ENCODE assay signal across 1 cellular context in genomic region chr13:40770934-40771618, GRCh38.
TF ChIP-seq lines count a peak whose summit lies in the region.

Gene MRPS31, minus strand, starts transcription at chr13:40771190. Its CDS starts 54 bp downstream, at chr13:40771136.

TF ChIP-seq in HEK293, 187 proteins besides CTCF, POLR2A, EP300 and RAD21 (continued from another document and continues in another):
- TF ChIP-seq ZNF488 (tag by site-specific recombination; IDR thresholded peaks at IDR 0.05) (peak; percentile 33; the same call in 1 of the 2 replicates), ZNF518A (tag by site-specific recombination; conservative IDR thresholded peaks at IDR 0.05; ENCODE audit: low read depth) (peak; percentile 81), ZNF426 (tag by site-specific recombination; IDR thresholded peaks at IDR 0.05) (no peak), ZNF660 (tag by site-specific recombination; IDR thresholded peaks at IDR 0.05) (peak; percentile 99), ZNF169 (tag by site-specific recombination; IDR thresholded peaks at IDR 0.05) (no peak), ZNF202 (tag by site-specific recombination; IDR thresholded peaks at IDR 0.05; ENCODE audit: borderline replicate concordance) (no peak), GLIS2 (tag by site-specific recombination; IDR thresholded peaks at IDR 0.05) (peak; percentile 64), SCRT2 (tag by site-specific recombination; IDR thresholded peaks at IDR 0.05) (peak; percentile 74), ZNF558 (tag by site-specific recombination; IDR thresholded peaks at IDR 0.05) (peak; percentile 74), ZBTB20 (tag by site-specific recombination; IDR thresholded peaks at IDR 0.05) (peak; percentile 30; the same call in 1 of the 2 replicates), RBAK (tag by site-specific recombination; IDR thresholded peaks at IDR 0.05) (no peak), ZNF664 (tag by site-specific recombination; IDR thresholded peaks at IDR 0.05) (peak; percentile 75), KLF1 (tag by site-specific recombination; IDR thresholded peaks at IDR 0.05) (peak; percentile 87), ZNF280C (tag by site-specific recombination; IDR thresholded peaks at IDR 0.05) (no peak), IKZF3 (tag by site-specific recombination; IDR thresholded peaks at IDR 0.05) (peak; percentile 19; the same call in 1 of the 2 replicates), ZNF514 (tag by site-specific recombination; IDR thresholded peaks at IDR 0.05) (no peak), ZFP69B (tag by site-specific recombination; IDR thresholded peaks at IDR 0.05) (peak; percentile 96), ZSCAN23 (tag by site-specific recombination; IDR thresholded peaks at IDR 0.05) (peak; percentile 98), ZNF148 (tag by site-specific recombination; IDR thresholded peaks at IDR 0.05; ENCODE audit: borderline replicate concordance) (peak; percentile 89; the same call in 1 of the 2 replicates), ZBTB8A (tag by site-specific recombination; IDR thresholded peaks at IDR 0.05) (peak; percentile 94), ZNF639 (tag by site-specific recombination; IDR thresholded peaks at IDR 0.05) (peak; percentile 99), OVOL3 (tag by site-specific recombination; IDR thresholded peaks at IDR 0.05) (no peak; the same call in 1 of the 2 replicates), ZNF341 (tag by site-specific recombination; IDR thresholded peaks at IDR 0.05; ENCODE audit: low read depth) (peak; percentile 65), ELK4 (IDR thresholded peaks at IDR 0.05; ENCODE audit: borderline replicate concordance, low read depth, low read length) (no peak), ZNF362 (tag by site-specific recombination; IDR thresholded peaks at IDR 0.05) (peak; percentile 11; the same call in 1 of the 2 replicates), REPIN1 (tag by site-specific recombination; IDR thresholded peaks at IDR 0.05; ENCODE audit: low read depth) (peak; percentile 96), HIC1 (tag by site-specific recombination; IDR thresholded peaks at IDR 0.05) (0 out of 2 replicates have a peak, but pooled peaks have one; percentile 47), ZNF354C (tag by site-specific recombination; IDR thresholded peaks at IDR 0.05; ENCODE audit: borderline replicate concordance, low read depth) (no peak), BCL11A (tag by site-specific recombination; IDR thresholded peaks at IDR 0.05; ENCODE audit: low read depth) (no peak), SP2 (tag by site-specific recombination; IDR thresholded peaks at IDR 0.05) (peak; percentile 98), KLF10 (tag by site-specific recombination; IDR thresholded peaks at IDR 0.05) (peak; percentile 66; the same call in 1 of the 2 replicates), ZNF600 (tag by site-specific recombination; IDR thresholded peaks at IDR 0.05) (peak; percentile 92), ZNF830 (tag by site-specific recombination; IDR thresholded peaks at IDR 0.05; ENCODE audit: low read depth) (no peak), AEBP2 (tag by site-specific recombination; IDR thresholded peaks at IDR 0.05; ENCODE audit: borderline replicate concordance) (0 out of 2 replicates have a peak, but pooled peaks have one; percentile 41), ZNF549 (tag by site-specific recombination; IDR thresholded peaks at IDR 0.05) (no peak), ZNF510 (tag by site-specific recombination; IDR thresholded peaks at IDR 0.05; ENCODE audit: insufficient replicate concordance) (no peak), FEZF1 (tag by site-specific recombination; IDR thresholded peaks at IDR 0.05) (peak; percentile 70), ZNF610 (tag by site-specific recombination; IDR thresholded peaks at IDR 0.05; ENCODE audit: borderline replicate concordance) (peak; percentile 91), ZBTB6 (tag by site-specific recombination; IDR thresholded peaks at IDR 0.05) (peak; percentile 62), ZNF211 (tag by site-specific recombination; IDR thresholded peaks at IDR 0.05; ENCODE audit: low read depth) (no peak), ZNF423 (tag by site-specific recombination; IDR thresholded peaks at IDR 0.05) (0 out of 2 replicates have a peak, but pooled peaks have one; percentile 37), ZNF747 (tag by site-specific recombination; IDR thresholded peaks at IDR 0.05) (no peak), GLI4 (tag by site-specific recombination; IDR thresholded peaks at IDR 0.05) (peak; percentile 100)
